Comparison of ENCODE assay signal across 7 cellular contexts in the genomic region with DNA sequence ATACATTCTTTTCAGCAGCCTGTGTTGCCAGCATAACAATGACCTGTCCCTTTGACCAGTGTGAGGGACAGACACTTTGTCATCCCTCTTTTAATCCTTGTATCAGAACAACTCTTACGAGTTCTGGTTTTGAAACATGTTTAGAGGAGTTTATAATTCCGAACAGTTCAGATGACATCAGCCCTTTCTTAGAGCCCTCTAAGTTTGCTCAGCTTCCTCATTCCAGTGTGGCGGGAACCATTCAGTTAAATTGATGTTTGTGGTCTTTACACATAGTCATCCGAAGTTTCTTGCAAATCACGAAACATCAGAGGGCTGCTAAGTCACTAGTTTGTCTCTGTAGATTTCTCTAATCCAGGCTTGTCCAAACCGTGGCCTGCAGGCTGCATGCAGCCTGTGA.
DNase-seq lines count a peak whose midpoint lies in the region; ATAC-seq and TF ChIP-seq lines count a peak whose summit lies in the region.

No MANE protein-coding gene starts in this region.

- H3F3A ChIP-seq in SU-DHL-6 (ENCODE audit: insufficient read depth) = peaks cover 67% of the 10 kb centered on the region

- no peak overlapping the region for H3K23ac ChIP-seq in H9 (ENCODE audit: insufficient read length, low read depth, low read length)

- no peak overlapping the region for H4K5ac ChIP-seq in H9 (ENCODE audit: insufficient read length, low read depth, low read length)

- no peak overlapping the region for H2BK20ac ChIP-seq in H9 (ENCODE audit: low read depth, low read length, poor library complexity, severe bottlenecking)

- TF ChIP-seq EP300 in suprapubic skin (IDR thresholded peaks at IDR 0.05) = no peak

- no peak for TF ChIP-seq CTCF in H9 (conservative IDR thresholded peaks at IDR 0.05)
- no peak for TF ChIP-seq CTCF in SU-DHL-6 (IDR thresholded peaks at IDR 0.05; ENCODE audit: insufficient read depth, low read length, poor library complexity, severe bottlenecking)
- no peak for TF ChIP-seq CTCF in left ventricle myocardium inferior (IDR thresholded peaks at IDR 0.05; ENCODE audit: borderline replicate concordance)
- no peak for TF ChIP-seq CTCF in suprapubic skin (IDR thresholded peaks at IDR 0.05)

- DNase-seq in H9 (no peak), left ventricle myocardium inferior (no peak), suprapubic skin (ENCODE audit: low spot score in 2 of 2) (no peak), COLO829 (ENCODE audit: low spot score) (no peak), RPMI8226 (no peak)

- H3K27ac Mint-ChIP-seq in H9 = peak overlapping the region; percentile 34 to 58 (median 52); a peak in 4 of 7 replicates

- H3K27me3 Mint-ChIP-seq in H9 (ENCODE audit: low read depth) = no peaks in the 10 kb centered on the region

- no peak overlapping the region for H2AK5ac ChIP-seq in H9 (ENCODE audit: insufficient read length, low read length)

- H4K8ac ChIP-seq in H9 (replicated peaks; ENCODE audit: insufficient read length, low read depth, low read length) = no peak overlapping the region

- no peak overlapping the region for H3K9ac ChIP-seq in H9 (ENCODE audit: extremely low read depth, insufficient read length, low read length)
- H3K9ac ChIP-seq in SU-DHL-6 (ENCODE audit: low read length) = peak overlapping the region; percentile 53

- no peak for TF ChIP-seq POLR2A in suprapubic skin (IDR thresholded peaks at IDR 0.05)

- H3K27ac ChIP-seq in H9 (ENCODE audit: insufficient read length, low read depth, low read length) (no peak overlapping the region), SU-DHL-6 (ENCODE audit: low read depth, low read length) (peak overlapping the region; percentile 99), left ventricle myocardium inferior (replicated peaks) (peak overlapping the region; percentile 59), suprapubic skin (peak overlapping the region; percentile 33)

- no peaks in the 10 kb centered on the region for H3K23me2 ChIP-seq in H9 (ENCODE audit: insufficient read length, low read depth, low read length, poor library complexity, severe bottlenecking)

- H3K4me3 ChIP-seq in SU-DHL-6 (ENCODE audit: insufficient read depth, low read length, poor library complexity, severe bottlenecking) = peak overlapping the region; percentile 24
- H3K4me3 ChIP-seq in left ventricle myocardium inferior = no peak overlapping the region
- no peak overlapping the region for H3K4me3 ChIP-seq in suprapubic skin

- no peak overlapping the region for H2BK120ac ChIP-seq in H9 (ENCODE audit: low read depth, low read length, poor library complexity, severe bottlenecking)

- no peak overlapping the region for H3K4me3 Mint-ChIP-seq in H9

- H3K27me3 ChIP-seq in H9 (ENCODE audit: insufficient read depth, low read length) (no peaks in the 10 kb centered on the region), SU-DHL-6 (ENCODE audit: low read length) (no peaks in the 10 kb centered on the region), left ventricle myocardium inferior (ENCODE audit: low read depth) (no peaks in the 10 kb centered on the region), suprapubic skin (no peaks in the 10 kb centered on the region)

- no peak overlapping the region for H3K56ac ChIP-seq in H9 (ENCODE audit: insufficient read length, low read depth, low read length)

- H3K9me3 ChIP-seq in H9 (ENCODE audit: control insufficient read depth, low read depth, low read length) = no peaks in the 10 kb centered on the region
- no peaks in the 10 kb centered on the region for H3K9me3 ChIP-seq in SU-DHL-6 (ENCODE audit: insufficient read depth, low read length)
- H3K9me3 ChIP-seq in left ventricle myocardium inferior (replicated peaks) = no peaks in the 10 kb centered on the region
- no peaks in the 10 kb centered on the region for H3K9me3 ChIP-seq in suprapubic skin

- H3K79me2 ChIP-seq in H9 (ENCODE audit: insufficient read depth, low read length) (no peaks in the 10 kb centered on the region; the same call in 1 of the 2 replicates), SU-DHL-6 (ENCODE audit: insufficient read depth, low read length) (peaks cover 97% of the 10 kb centered on the region)

- H3K14ac ChIP-seq in H9 (ENCODE audit: insufficient read depth, low read length) = no peak overlapping the region

- no peak overlapping the region for H2BK5ac ChIP-seq in H9 (ENCODE audit: insufficient read length, low read length)

- H3K4me1 Mint-ChIP-seq in H9 = peaks cover 34 to 41% of the 10 kb centered on the region in 2 experiments

- WGBS in H9 (ENCODE audit: extremely low coverage, insufficient read length, low lambda C conversion rate) = no CpG with 5 or more reads among the region's 6 CpGs
- 39% methylated on average over 6 of the region's 6 CpGs for WGBS in suprapubic skin

- no peak overlapping the region for H3K18ac ChIP-seq in H9 (ENCODE audit: insufficient read length, low read depth, low read length)

- peaks cover 1 to 6% (median 1%) of the 10 kb centered on the region in 3 experiments; a peak in 3 of 7 replicates for H3K36me3 Mint-ChIP-seq in H9 (ENCODE audit: insufficient read depth in 1 of 3, low read depth in 3 of 3)

- H3K4ac ChIP-seq in H9 (ENCODE audit: low read depth, low read length) = no peak overlapping the region

- H3K36me3 ChIP-seq in SU-DHL-6 (ENCODE audit: low read length) = peaks cover 4% of the 10 kb centered on the region
- H3K36me3 ChIP-seq in left ventricle myocardium inferior = no peaks in the 10 kb centered on the region
- peaks cover 5% of the 10 kb centered on the region for H3K36me3 ChIP-seq in suprapubic skin

- H3K9me3 Mint-ChIP-seq in H9 = no peaks in the 10 kb centered on the region; a peak in 1 of 5 replicates

- no peak overlapping the region for H2BK12ac ChIP-seq in H9 (ENCODE audit: insufficient read length, low read depth, low read length)

- H3K9me2 ChIP-seq in SU-DHL-6 (replicated peaks; ENCODE audit: insufficient read depth, low read length) = no peaks in the 10 kb centered on the region

- H4K20me1 ChIP-seq in H9 (ENCODE audit: control insufficient read depth, insufficient read depth, insufficient read length) = peaks cover 2% of the 10 kb centered on the region
- no peaks in the 10 kb centered on the region; the same call in 1 of the 2 replicates for H4K20me1 ChIP-seq in SU-DHL-6 (ENCODE audit: low read depth, low read length)

- no peak overlapping the region for H4K91ac ChIP-seq in H9 (ENCODE audit: insufficient read length, low read depth, low read length)

- intact Hi-C loops in left ventricle myocardium inferior (cut with micrococcal nuclease) = no loop called here

- H2AFZ ChIP-seq in H9 (ENCODE audit: low read length) = no peak overlapping the region
- no peak overlapping the region for H2AFZ ChIP-seq in SU-DHL-6 (ENCODE audit: low read depth, low read length, severe bottlenecking)

- no peaks in the 10 kb centered on the region for H3K79me1 ChIP-seq in H9 (ENCODE audit: insufficient read depth, low read depth, low read length, poor library complexity, severe bottlenecking)

- peaks cover 7% of the 10 kb centered on the region for H3K4me1 ChIP-seq in H9 (ENCODE audit: insufficient read depth, low read length)
- H3K4me1 ChIP-seq in left ventricle myocardium inferior = peaks cover 88% of the 10 kb centered on the region
- peaks cover 53% of the 10 kb centered on the region for H3K4me1 ChIP-seq in suprapubic skin

- H3K4me2 ChIP-seq in H9 (ENCODE audit: insufficient read depth, insufficient read length, low read length) (no peak overlapping the region), SU-DHL-6 (ENCODE audit: low read depth, low read length, poor library complexity, severe bottlenecking) (peak overlapping the region; percentile 89)

- no peak overlapping the region for H3T11ph ChIP-seq in H9 (ENCODE audit: low read length)

- no peak for ATAC-seq in HG02571 (IDR thresholded peaks at IDR 0.05; ENCODE audit: unreplicated experiment)

- no peak overlapping the region for H2BK15ac ChIP-seq in H9 (ENCODE audit: low read depth, low read length)
